2 cellular contexts compared by ENCODE assay signal in genomic region chr15:89469331-89470107, GRCh38.
TF ChIP-seq lines count a peak whose summit lies in the region.

No MANE protein-coding gene starts in this region.

TF ChIP-seq in GM23338, 12 proteins besides CTCF, POLR2A, EP300 and RAD21:
- TF ChIP-seq REST (IDR thresholded peaks at IDR 0.05; ENCODE audit: unreplicated experiment): no peak
- no peak for TF ChIP-seq ETS1 (IDR thresholded peaks at IDR 0.05)
- TF ChIP-seq CREB1 (CRISPR knock-in tag; IDR thresholded peaks at IDR 0.05; ENCODE audit: low read depth): no peak
- peak; percentile 26; the same call in 1 of the 2 replicates for TF ChIP-seq POLR2AphosphoS5 (IDR thresholded peaks at IDR 0.05; ENCODE audit: low read depth)

TF ChIP-seq in HepG2, 621 proteins besides CTCF, POLR2A, EP300 and RAD21:
- no peak for TF ChIP-seq ZMYM4 (CRISPR knock-in tag; IDR thresholded peaks at IDR 0.05)
- TF ChIP-seq ZNF333 (CRISPR knock-in tag; IDR thresholded peaks at IDR 0.05; ENCODE audit: borderline replicate concordance): no peak
- no peak for TF ChIP-seq KAT2B (IDR thresholded peaks at IDR 0.05; ENCODE audit: borderline replicate concordance, low read depth, low read length)
- 0 out of 2 replicates have a peak, but pooled peaks have one; percentile 64 for TF ChIP-seq ZNF20 (CRISPR knock-in tag; IDR thresholded peaks at IDR 0.05)
- TF ChIP-seq HDAC6 (IDR thresholded peaks at IDR 0.05; ENCODE audit: low read depth, low read length): no peak
- no peak for TF ChIP-seq ZFP82 (CRISPR knock-in tag; IDR thresholded peaks at IDR 0.05; ENCODE audit: borderline replicate concordance)
- TF ChIP-seq SUZ12 (IDR thresholded peaks at IDR 0.05; ENCODE audit: low read depth, low read length): no peak
